Comparison of ENCODE assay signal across 28 cellular contexts in the genomic region with DNA sequence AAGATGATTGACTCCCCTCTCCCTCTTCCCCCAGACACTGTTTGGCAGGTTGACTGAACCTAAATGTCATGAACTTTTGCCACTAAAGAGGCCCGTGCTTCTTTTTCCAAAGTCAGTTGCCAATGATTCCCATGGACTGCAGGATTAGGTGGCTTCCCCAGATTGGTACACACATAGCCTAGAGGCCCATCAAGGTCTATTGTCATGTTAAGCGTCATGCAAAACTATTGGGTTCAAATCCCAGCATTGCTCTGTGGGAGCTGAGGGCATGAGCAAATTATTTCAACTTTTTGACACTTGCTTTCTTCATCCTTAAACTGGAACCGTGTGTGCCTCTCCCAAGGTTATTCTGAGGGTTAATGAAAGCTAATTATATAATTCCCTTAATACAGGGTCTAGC.
DNase-seq lines count a peak whose midpoint lies in the region; FAIRE-seq and TF ChIP-seq lines count a peak whose summit lies in the region.
"Had no signal": no experiment of that assay in that cellular context is flagged by ENCODE, and none has a peak within 500 bp of the region (broad histone marks: within the 10 kb centered on the region; RNA-seq: fewer than 3 reads in every experiment).

No MANE protein-coding gene starts in this region.

- DNase-seq in NT2/D1 (ENCODE audit: low read depth, low spot score) = peak; percentile 33
- no peak for DNase-seq in astrocyte (ENCODE audit: low read depth)
- no peak for DNase-seq in H1 (ENCODE audit: low read depth in 1 of 2, low spot score in 2 of 2)
- DNase-seq in trophoblast cell = no peak
- DNase-seq in breast epithelium (ENCODE audit: low spot score in 2 of 2) = no peak
- no peak for DNase-seq in HuH-7 (ENCODE audit: low spot score)
- no peak for DNase-seq in SHP77 treated with DMSO at 0.1 percent for 48 hours (lab: John Stamatoyannopoulos, UW)
- DNase-seq in SIG-M5 (lab: John Stamatoyannopoulos, UW) = no peak
- DNase-seq: 8988T; ACHN; BE2C; C1 segment of cervical spinal cord; CD4-positive, alpha-beta memory T cell; CD4-positive, CD25-positive, alpha-beta regulatory T cell; CD8-positive, alpha-beta memory T cell; COR-L47; DMS 273 treated with DMSO at 0.1 percent for 48 hours; DMS153; DMS53; DMS79; DND-41; EL; GDM1 had no signal

- no peak overlapping the region for H3K56ac ChIP-seq in H1 (replicated peaks; ENCODE audit: insufficient read length, low read depth, low read length)

- H3K23ac ChIP-seq in H1 (ENCODE audit: insufficient read length) = no peak overlapping the region
- no peak overlapping the region for H3K23ac ChIP-seq in trophoblast cell (ENCODE audit: low read length)

- POLR2A ChIA-PET in H1 (lab: Charles Lee; ENCODE audit: partially characterized antibody) = no interaction called here

- H2BK15ac ChIP-seq in H1 (ENCODE audit: low read length) = no peak overlapping the region

- H2BK12ac ChIP-seq in H1 (ENCODE audit: low read depth, low read length) (no peak overlapping the region), trophoblast cell (ENCODE audit: low read length) (no peak overlapping the region)

- TF ChIP-seq RAD21 in H1 (IDR thresholded peaks at IDR 0.05 in 1 of 2, conservative IDR thresholded peaks at IDR 0.05 in 1 of 2; ENCODE audit: low read depth in 2 of 2, low read length in 2 of 2) = no peak

- H3K27ac Mint-ChIP-seq in astrocyte (ENCODE audit: unreplicated experiment) = peak overlapping the region; percentile 35
- H3K27ac Mint-ChIP-seq: CD14-positive monocyte; CD4-positive, alpha-beta memory T cell; CD4-positive, CD25-positive, alpha-beta regulatory T cell; CD8-positive, alpha-beta memory T cell had no signal

- no peaks in the 10 kb centered on the region for H3K9me3 Mint-ChIP-seq in astrocyte (ENCODE audit: unreplicated experiment)

- no peaks in the 10 kb centered on the region for H3K4me1 ChIP-seq in NT2/D1 (ENCODE audit: insufficient read depth, insufficient read length)
- no peaks in the 10 kb centered on the region for H3K4me1 ChIP-seq in astrocyte (ENCODE audit: insufficient read depth, low read length)
- H3K4me1 ChIP-seq in H1 (replicated peaks in 1 of 4; ENCODE audit: control insufficient read depth in 3 of 4, insufficient read depth in 4 of 4, low read length in 3 of 4) = peaks cover 0 to 5% (median 0%) of the 10 kb centered on the region in 4 experiments; a peak in 3 of 7 replicates
- H3K4me1 ChIP-seq in trophoblast cell (ENCODE audit: control insufficient read depth in 1 of 2, insufficient read depth in 2 of 2, low read length in 2 of 2) = no peaks in the 10 kb centered on the region
- no peaks in the 10 kb centered on the region for H3K4me1 ChIP-seq in breast epithelium
- H3K4me1 ChIP-seq: BE2C, BLaER1 had no signal

- H3K79me2 ChIP-seq in astrocyte (ENCODE audit: insufficient read depth, low read length) = no peaks in the 10 kb centered on the region
- no peaks in the 10 kb centered on the region for H3K79me2 ChIP-seq in H1 (ENCODE audit: control insufficient read depth in 1 of 2, insufficient read depth in 2 of 2, low read length in 2 of 2)
- H3K79me2 ChIP-seq in trophoblast cell (ENCODE audit: control insufficient read depth, insufficient read depth, low read length, poor library complexity) = no peaks in the 10 kb centered on the region

- no peak overlapping the region for H3K14ac ChIP-seq in H1 (ENCODE audit: insufficient read length)
- peak overlapping the region; percentile 53 for H3K14ac ChIP-seq in trophoblast cell (ENCODE audit: low read length)

- no peak for TF ChIP-seq CTCF in astrocyte (IDR thresholded peaks at IDR 0.05; ENCODE audit: insufficient read depth, low read depth, low read length)
- no peak for TF ChIP-seq CTCF in H1 (IDR thresholded peaks at IDR 0.05; ENCODE audit: control extremely low read depth in 1 of 3, insufficient read depth in 1 of 3, low read depth in 1 of 3, low read length in 3 of 3)
- no peak for TF ChIP-seq CTCF in breast epithelium (IDR thresholded peaks at IDR 0.05)

- H3K9me3 ChIP-seq in NT2/D1 (ENCODE audit: insufficient read depth, low read length) (peaks cover 6% of the 10 kb centered on the region), astrocyte (ENCODE audit: insufficient read depth, low read depth, low read length) (no peaks in the 10 kb centered on the region), H1 (ENCODE audit: insufficient read depth in 2 of 2, low read depth in 1 of 2, low read length in 1 of 2) (no peaks in the 10 kb centered on the region), trophoblast cell (ENCODE audit: insufficient read depth, low read depth, low read length) (no peaks in the 10 kb centered on the region), breast epithelium (no peaks in the 10 kb centered on the region)
- H3K9me3 ChIP-seq: BE2C had no signal

- intact Hi-C loops in breast epithelium (cut with DNase I; ENCODE audit: low total_unique reads) = no loop called here

- H4K20me1 ChIP-seq in astrocyte (ENCODE audit: insufficient read depth, low read length) = no peaks in the 10 kb centered on the region
- H4K20me1 ChIP-seq in H1 (replicated peaks in 1 of 2; ENCODE audit: control insufficient read depth in 1 of 2, insufficient read depth in 2 of 2, low read length in 2 of 2) = no peaks in the 10 kb centered on the region
- H4K20me1 ChIP-seq: BLaER1 had no signal

- H3K79me1 ChIP-seq in H1 (ENCODE audit: low read depth, low read length) (no peaks in the 10 kb centered on the region), trophoblast cell (ENCODE audit: low read length) (no peaks in the 10 kb centered on the region)

- H3K36me3 ChIP-seq in NT2/D1 (ENCODE audit: insufficient read depth, insufficient read length, low read length) = no peaks in the 10 kb centered on the region
- no peaks in the 10 kb centered on the region for H3K36me3 ChIP-seq in astrocyte (ENCODE audit: insufficient read depth, low read length)
- H3K36me3 ChIP-seq in H1 (ENCODE audit: control insufficient read depth in 2 of 4, insufficient read depth in 4 of 4, low read length in 3 of 4) = no peaks in the 10 kb centered on the region
- H3K36me3 ChIP-seq in trophoblast cell (ENCODE audit: control insufficient read depth in 1 of 2, insufficient read depth in 2 of 2, low read length in 2 of 2) = no peaks in the 10 kb centered on the region
- no peaks in the 10 kb centered on the region for H3K36me3 ChIP-seq in breast epithelium
- H3K36me3 ChIP-seq: BE2C, BLaER1 had no signal

- H2AK5ac ChIP-seq in H1 (ENCODE audit: low read depth, low read length) = no peak overlapping the region
- no peak overlapping the region for H2AK5ac ChIP-seq in trophoblast cell (ENCODE audit: low read length)

- H3K4me2 ChIP-seq in astrocyte (ENCODE audit: low read length) = no peak overlapping the region
- H3K4me2 ChIP-seq in H1 (ENCODE audit: insufficient read depth in 1 of 2, low read depth in 2 of 2, low read length in 2 of 2) = no peak overlapping the region; a peak in 2 of 4 replicates
- H3K4me2 ChIP-seq in trophoblast cell (ENCODE audit: low read length) = no peak overlapping the region
- H3K4me2 ChIP-seq: BLaER1 had no signal

- H4K12ac ChIP-seq in trophoblast cell (ENCODE audit: low read depth, low read length) = no peak overlapping the region

- H3K4ac ChIP-seq in H1 (replicated peaks; ENCODE audit: insufficient read length, low read depth, low read length) (no peak overlapping the region), trophoblast cell (ENCODE audit: low read depth, low read length) (no peak overlapping the region)

- H3K27ac ChIP-seq in astrocyte (ENCODE audit: low read depth, low read length) = no peak overlapping the region
- no peak overlapping the region for H3K27ac ChIP-seq in H1 (ENCODE audit: low read depth, low read length)
- H3K27ac ChIP-seq in trophoblast cell (ENCODE audit: low read depth, low read length) = no peak overlapping the region
- no peak overlapping the region for H3K27ac ChIP-seq in breast epithelium
- H3K27ac ChIP-seq: BLaER1 had no signal

- no peak overlapping the region for H3K9ac ChIP-seq in NT2/D1 (ENCODE audit: insufficient read length, low read depth)
- no peak overlapping the region for H3K9ac ChIP-seq in astrocyte (ENCODE audit: low read length)
- no peak overlapping the region for H3K9ac ChIP-seq in H1 (replicated peaks in 1 of 4; ENCODE audit: extremely low read depth in 1 of 4, low read depth in 3 of 4, low read length in 3 of 4)
- H3K9ac ChIP-seq in trophoblast cell (ENCODE audit: low read length) = no peak overlapping the region
- H3K9ac ChIP-seq: BLaER1 had no signal

- CTCF ChIA-PET in H1 (lab: Charles Lee; ENCODE audit: partially characterized antibody) = interaction anchor here (0.6 to 1.5 kb wide), 3 partner anchors 12 to 51 kb away, joined by 3 to 4 read pairs (median 3); no protein-coding TSS in a partner anchor

- H3K27me3 Mint-ChIP-seq in astrocyte (ENCODE audit: low read depth, unreplicated experiment) = peaks cover under 1% of the 10 kb centered on the region
- H3K27me3 Mint-ChIP-seq: CD4-positive, alpha-beta memory T cell; CD4-positive, CD25-positive, alpha-beta regulatory T cell; CD8-positive, alpha-beta memory T cell had no signal

- no peaks in the 10 kb centered on the region for H3K4me1 Mint-ChIP-seq in astrocyte (ENCODE audit: low read depth, unreplicated experiment)
- H3K4me1 Mint-ChIP-seq: CD14-positive monocyte; CD4-positive, alpha-beta memory T cell; CD4-positive, CD25-positive, alpha-beta regulatory T cell; CD8-positive, alpha-beta memory T cell had no signal

- no peak overlapping the region for H2BK5ac ChIP-seq in H1 (ENCODE audit: low read depth, low read length)
- H2BK5ac ChIP-seq in trophoblast cell (ENCODE audit: low read depth, low read length, poor library complexity) = no peak overlapping the region

- H4K8ac ChIP-seq in H1 (ENCODE audit: extremely low read depth, insufficient read depth, low read length) = no peak overlapping the region
- H4K8ac ChIP-seq in trophoblast cell (ENCODE audit: low read depth, low read length) = no peak overlapping the region

- no peak for FAIRE-seq in astrocyte (lab: Jason Lieb, UNC)
- no peak for FAIRE-seq in H1 (lab: Jason Lieb, UNC)
- FAIRE-seq: A204.1, GM12891, GM19239 had no signal

- 86% methylated on average over 3 of the region's 3 CpGs; no CpG with 5 or more reads in 1 of the 2 experiments for WGBS in H1 (ENCODE audit: extremely low coverage in 1 of 2, insufficient coverage in 1 of 2, insufficient read length in 1 of 2, insufficient replicate concordance in 2 of 2, low coverage in 1 of 2, low lambda C conversion rate in 2 of 2, missing lambda C conversion rate in 1 of 2), 2 experiments
- no CpG with 5 or more reads among the region's 3 CpGs for WGBS in trophoblast cell (ENCODE audit: extremely low coverage, insufficient coverage, insufficient read length)

- H3K27me3 ChIP-seq in NT2/D1 (ENCODE audit: insufficient read depth, insufficient read length) = no peaks in the 10 kb centered on the region
- no peaks in the 10 kb centered on the region for H3K27me3 ChIP-seq in astrocyte (ENCODE audit: insufficient read depth, low read length)
- no peaks in the 10 kb centered on the region for H3K27me3 ChIP-seq in H1 (replicated peaks in 1 of 4; ENCODE audit: control insufficient read depth in 3 of 4, extremely low read depth in 1 of 4, insufficient read depth in 3 of 4, low read length in 3 of 4)
- H3K27me3 ChIP-seq in trophoblast cell (ENCODE audit: insufficient read depth, low read length) = no peaks in the 10 kb centered on the region
- H3K27me3 ChIP-seq in breast epithelium = no peaks in the 10 kb centered on the region
- H3K27me3 ChIP-seq: BE2C, BLaER1 had no signal

- H2AFZ ChIP-seq in astrocyte (ENCODE audit: low read depth, low read length) = no peak overlapping the region
- H2AFZ ChIP-seq in H1 (ENCODE audit: low read length) = no peak overlapping the region
- no peak overlapping the region for H2AFZ ChIP-seq in trophoblast cell (ENCODE audit: insufficient read depth, low read length, poor library complexity)

- no peak for TF ChIP-seq EP300 in H1 (IDR thresholded peaks at IDR 0.05; ENCODE audit: borderline replicate concordance in 1 of 2, low read depth in 2 of 2, low read length in 2 of 2)

- no peaks in the 10 kb centered on the region for H3K23me2 ChIP-seq in H1 (ENCODE audit: low read depth, low read length)

- no peak overlapping the region for H3K18ac ChIP-seq in H1 (ENCODE audit: extremely low read depth, low read length)
- H3K18ac ChIP-seq in trophoblast cell (ENCODE audit: low read length) = no peak overlapping the region

- H2BK120ac ChIP-seq in H1 (replicated peaks; ENCODE audit: low read depth, low read length) = no peak overlapping the region
- no peak overlapping the region for H2BK120ac ChIP-seq in trophoblast cell (ENCODE audit: insufficient read depth, low read length, poor library complexity)

- no peak overlapping the region for H3K4me3 ChIP-seq in NT2/D1 (ENCODE audit: insufficient read length, low read depth)
- H3K4me3 ChIP-seq in astrocyte (ENCODE audit: insufficient read depth, low read depth, low read length) = no peak overlapping the region
- no peak overlapping the region for H3K4me3 ChIP-seq in H1 (ENCODE audit: extremely low read depth in 1 of 4, insufficient read depth in 2 of 4, low read depth in 3 of 4, low read length in 4 of 4)
- no peak overlapping the region for H3K4me3 ChIP-seq in trophoblast cell (ENCODE audit: low read depth, low read length)
- H3K4me3 ChIP-seq in breast epithelium = no peak overlapping the region
- H3K4me3 ChIP-seq: BLaER1 had no signal

- H3K4me3 Mint-ChIP-seq in astrocyte (ENCODE audit: unreplicated experiment) = no peak overlapping the region
- H3K4me3 Mint-ChIP-seq: CD14-positive monocyte; CD4-positive, alpha-beta memory T cell; CD4-positive, CD25-positive, alpha-beta regulatory T cell; CD8-positive, alpha-beta memory T cell had no signal

- H2BK20ac ChIP-seq in H1 (ENCODE audit: low read length) = no peak overlapping the region

- no peak overlapping the region for H4K5ac ChIP-seq in H1 (ENCODE audit: insufficient read length, low read depth, low read length)

- H3K36me3 Mint-ChIP-seq in astrocyte (ENCODE audit: low read depth, unreplicated experiment) = no peaks in the 10 kb centered on the region
- H3K36me3 Mint-ChIP-seq: CD14-positive monocyte; CD4-positive, alpha-beta memory T cell; CD4-positive, CD25-positive, alpha-beta regulatory T cell; CD8-positive, alpha-beta memory T cell had no signal

- H4K91ac ChIP-seq in H1 (replicated peaks; ENCODE audit: insufficient read length, low read length) = no peak overlapping the region
- H4K91ac ChIP-seq in trophoblast cell (ENCODE audit: low read depth, low read length) = no peak overlapping the region

- TF ChIP-seq POLR2A in H1 (IDR thresholded peaks at IDR 0.05; ENCODE audit: control extremely low read depth in 1 of 2, low read depth in 2 of 2, low read length in 2 of 2) (no peak), breast epithelium (IDR thresholded peaks at IDR 0.05) (no peak)
